15 cellular contexts compared by ENCODE assay signal in the genomic region with DNA sequence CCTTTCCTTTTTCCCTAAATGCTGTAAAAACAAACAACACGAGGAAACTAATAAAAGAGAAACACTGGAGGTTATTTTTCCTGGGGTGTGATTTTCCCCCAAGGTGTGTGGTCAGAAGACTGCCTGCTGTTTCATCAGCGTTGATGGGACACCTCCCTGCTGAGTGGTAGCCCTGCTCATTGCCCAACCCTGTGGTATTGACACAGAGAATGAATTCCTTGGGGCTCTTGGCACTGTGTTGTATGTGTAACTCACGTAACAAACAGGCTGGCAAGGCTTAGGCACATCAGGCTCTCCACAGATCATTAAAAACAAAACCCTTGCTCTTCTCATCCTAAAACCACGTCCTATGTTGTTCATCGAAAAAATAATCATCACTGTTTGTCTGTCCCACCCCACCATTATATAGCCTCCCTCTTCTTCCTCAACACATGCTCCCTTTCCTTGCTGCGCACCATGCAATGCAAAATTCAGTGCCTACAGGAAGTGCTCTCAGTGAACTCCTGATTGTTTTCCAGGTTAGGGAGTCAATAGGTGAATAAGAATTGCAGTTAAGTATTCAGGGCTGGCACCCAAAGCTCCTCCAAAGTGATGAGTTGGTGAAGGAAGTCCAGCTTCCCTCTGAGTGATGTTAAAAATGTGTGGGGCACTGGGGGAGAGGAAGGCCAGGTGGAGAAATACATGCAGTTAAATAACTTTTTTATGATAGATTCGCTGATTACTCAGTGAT. TPM values are rescaled to one million over a fixed set of nuclear protein-coding genes. Genes with fewer than 3 reads are reported as not detected.
DNase-seq lines count a peak whose midpoint lies in the region; ATAC-seq and TF ChIP-seq lines count a peak whose summit lies in the region.
"Had no signal": no experiment of that assay in that cellular context is flagged by ENCODE, and none has a peak within 500 bp of the region (broad histone marks: within the 10 kb centered on the region; RNA-seq: fewer than 3 reads in every experiment).

No MANE protein-coding gene starts in this region.

- no peak overlapping the region for H3K4me3 Mint-ChIP-seq in T-helper 2 cell treated with Interferon-gamma antibody and Interleukin-4, amounts not matched to agents 5 μg/mL and 100 μg/mL, for 36 hours
- H3K4me3 Mint-ChIP-seq: activated naive CD8-positive, alpha-beta T cell; CD14-positive monocyte; stimulated activated naive CD8-positive, alpha-beta T cell treated with anti-CD3 and anti-CD28 coated beads, Interleukin-15, amount 100 ng/mL, for 72 hours had no signal

- peaks cover 4% of the 10 kb centered on the region for H3K27me3 Mint-ChIP-seq in T-helper 2 cell treated with Interferon-gamma antibody and Interleukin-4, amounts not matched to agents 5 μg/mL and 100 μg/mL, for 36 hours (ENCODE audit: low read depth)
- H3K27me3 Mint-ChIP-seq: activated naive CD8-positive, alpha-beta T cell; stimulated activated naive CD8-positive, alpha-beta T cell treated with anti-CD3 and anti-CD28 coated beads, Interleukin-15, amount 100 ng/mL, for 72 hours had no signal

- H3K4me1 Mint-ChIP-seq in T-helper 2 cell treated with Interferon-gamma antibody and Interleukin-4, amounts not matched to agents 5 μg/mL and 100 μg/mL, for 36 hours (ENCODE audit: low read depth), result no peaks in the 10 kb centered on the region
- H3K4me1 Mint-ChIP-seq: stimulated activated naive CD8-positive, alpha-beta T cell treated with anti-CD3 and anti-CD28 coated beads, Interleukin-15, amount 100 ng/mL, for 72 hours had no signal

- H3K4me2 ChIP-seq in BLaER1 treated with 17β-estradiol and CSF1 and Interleukin-3, amounts not matched to agents 10 nM and 100 nM, result peak overlapping the region in 7 of 11 experiments; percentile 14 to 46 (median 25); a peak in 9 of 22 replicates
- peak overlapping the region; percentile 25 for H3K4me2 ChIP-seq in mammary epithelial cell (ENCODE audit: insufficient read depth, low read depth, low read length)
- H3K4me2 ChIP-seq: KMS-11 had no signal

- CTCF ChIA-PET in mammary epithelial cell (lab: Charles Lee; ENCODE audit: low non-redundant PET), result no interaction called here

- no peak overlapping the region for H3K9ac ChIP-seq in BLaER1 treated with 17β-estradiol and CSF1 and Interleukin-3, amounts not matched to agents 10 nM and 100 nM
- no peak overlapping the region for H3K9ac ChIP-seq in mammary epithelial cell (ENCODE audit: insufficient read depth, low read length)
- H3K9ac ChIP-seq: KMS-11 had no signal

- no TSS peak for BruUV-seq in mammary epithelial cell (replicated peaks; lab: Mats Ljungman, UMichigan)

- in situ Hi-C loops in mammary epithelial cell (cut with MboI; ENCODE audit: low sequenced_read_pairs in 2 of 2), result no loop called here

- no peaks in the 10 kb centered on the region for H3K9me3 Mint-ChIP-seq in T-helper 2 cell treated with Interferon-gamma antibody and Interleukin-4, amounts not matched to agents 5 μg/mL and 100 μg/mL, for 36 hours
- H3K9me3 Mint-ChIP-seq: stimulated activated naive CD8-positive, alpha-beta T cell treated with anti-CD3 and anti-CD28 coated beads, Interleukin-15, amount 100 ng/mL, for 72 hours had no signal

- H3K4me1 ChIP-seq in BLaER1 treated with 17β-estradiol and CSF1 and Interleukin-3, amounts not matched to agents 10 nM and 100 nM, result peaks cover 0 to 26% (median 15%) of the 10 kb centered on the region in 10 experiments; a peak in 14 of 20 replicates
- H3K4me1 ChIP-seq in mammary epithelial cell (ENCODE audit: insufficient read depth, low read length), result peaks cover 15% of the 10 kb centered on the region
- no peaks in the 10 kb centered on the region for H3K4me1 ChIP-seq in lower lobe of right lung

- H3K36me3 ChIP-seq in BLaER1 treated with 17β-estradiol and CSF1 and Interleukin-3, amounts not matched to agents 10 nM and 100 nM, result 0 out of 22 replicates have a peak, but pooled peaks cover 0 to 7% (median 0%) of the 10 kb centered on the region in 11 experiments
- no peaks in the 10 kb centered on the region for H3K36me3 ChIP-seq in MG63
- H3K36me3 ChIP-seq in mammary epithelial cell (ENCODE audit: insufficient read depth, low read length), result no peaks in the 10 kb centered on the region
- no peaks in the 10 kb centered on the region for H3K36me3 ChIP-seq in lower lobe of right lung

- H3K27ac Mint-ChIP-seq in T-helper 2 cell treated with Interferon-gamma antibody and Interleukin-4, amounts not matched to agents 5 μg/mL and 100 μg/mL, for 36 hours, result no peak overlapping the region
- H3K27ac Mint-ChIP-seq: activated naive CD8-positive, alpha-beta T cell; stimulated activated naive CD8-positive, alpha-beta T cell treated with anti-CD3 and anti-CD28 coated beads, Interleukin-15, amount 100 ng/mL, for 72 hours had no signal

- intact Hi-C loops in mammary epithelial cell (cut with micrococcal nuclease) (no loop called here), lower lobe of right lung (cut with DNase I) (no loop called here)

- H3K4me3 ChIP-seq in BLaER1 treated with 17β-estradiol and CSF1 and Interleukin-3, amounts not matched to agents 10 nM and 100 nM, result no peak overlapping the region
- H3K4me3 ChIP-seq in MG63, result no peak overlapping the region
- no peak overlapping the region for H3K4me3 ChIP-seq in mammary epithelial cell (replicated peaks in 1 of 3; ENCODE audit: insufficient read depth in 1 of 3, low read depth in 2 of 3, low read length in 3 of 3)
- no peak overlapping the region for H3K4me3 ChIP-seq in lower lobe of right lung
- H3K4me3 ChIP-seq: coronary artery had no signal

- no peaks in the 10 kb centered on the region for H3K36me3 Mint-ChIP-seq in T-helper 2 cell treated with Interferon-gamma antibody and Interleukin-4, amounts not matched to agents 5 μg/mL and 100 μg/mL, for 36 hours (ENCODE audit: low read depth)
- H3K36me3 Mint-ChIP-seq: activated naive CD8-positive, alpha-beta T cell had no signal

- H3K27me3 ChIP-seq in BLaER1 treated with 17β-estradiol and CSF1 and Interleukin-3, amounts not matched to agents 10 nM and 100 nM, result no peaks in the 10 kb centered on the region
- no peaks in the 10 kb centered on the region for H3K27me3 ChIP-seq in MG63
- no peaks in the 10 kb centered on the region for H3K27me3 ChIP-seq in mammary epithelial cell (ENCODE audit: insufficient read depth, low read length)
- H3K27me3 ChIP-seq in lower lobe of right lung (ENCODE audit: low read depth), result no peaks in the 10 kb centered on the region

- no peaks in the 10 kb centered on the region for H3K9me3 ChIP-seq in BLaER1 treated with 17β-estradiol and CSF1 and Interleukin-3, amounts not matched to agents 10 nM and 100 nM (replicated peaks in 1 of 11)
- H3K9me3 ChIP-seq in MG63, result no peaks in the 10 kb centered on the region
- H3K9me3 ChIP-seq in mammary epithelial cell (replicated peaks; ENCODE audit: insufficient read depth, low read length), result no peaks in the 10 kb centered on the region
- no peaks in the 10 kb centered on the region for H3K9me3 ChIP-seq in lower lobe of right lung

- WGBS in mammary epithelial cell (ENCODE audit: low coverage, missing lambda C conversion rate), result 26% methylated on average over 7 of the region's 7 CpGs

- no peak overlapping the region for H3K27ac ChIP-seq in BLaER1 treated with 17β-estradiol and CSF1 and Interleukin-3, amounts not matched to agents 10 nM and 100 nM
- H3K27ac ChIP-seq in mammary epithelial cell (ENCODE audit: insufficient read depth, low read depth, low read length), result no peak overlapping the region
- H3K27ac ChIP-seq in lower lobe of right lung, result no peak overlapping the region
- H3K27ac ChIP-seq: coronary artery, KMS-11 had no signal

- no peak overlapping the region for H2AFZ ChIP-seq in mammary epithelial cell (ENCODE audit: low read depth, low read length)

- peaks cover 0 to 5% (median 0%) of the 10 kb centered on the region in 11 experiments; a peak in 1 of 22 replicates for H4K20me1 ChIP-seq in BLaER1 treated with 17β-estradiol and CSF1 and Interleukin-3, amounts not matched to agents 10 nM and 100 nM
- H4K20me1 ChIP-seq in mammary epithelial cell (ENCODE audit: insufficient read depth, low read length), result no peaks in the 10 kb centered on the region

- DNase-seq in MG63 (peak; percentile 79), mammary epithelial cell (peak; percentile 86), lower lobe of right lung (no peak)
- DNase-seq in stimulated activated CD4-positive, alpha-beta T cell treated with anti-CD3 and anti-CD28 coated beads, Interleukin-4, amount 100 ng/mL, for 4 hours, result no peak
- DNase-seq in T-helper 2 cell treated with Interferon-gamma antibody and Interleukin-4, amounts not matched to agents 5 μg/mL and 100 μg/mL, for 36 hours (ENCODE audit: low spot score), result no peak
- DNase-seq: NCI-H510A treated with DMSO at 0.1 percent for 48 hours; SHP77 treated with DMSO at 0.1 percent for 48 hours; stimulated activated naive CD8-positive, alpha-beta T cell treated with anti-CD3 and anti-CD28 coated beads, Interleukin-15, amount 100 ng/mL, for 72 hours had no signal

- H3K79me2 ChIP-seq in mammary epithelial cell (ENCODE audit: insufficient read depth, low read length), result no peaks in the 10 kb centered on the region

- dilution Hi-C loops in mammary epithelial cell (cut with HindIII; ENCODE audit: low sequenced_read_pairs), result no loop called here

- peak; percentile 64 to 72 for ATAC-seq in lower lobe of right lung
- ATAC-seq in HG03520 (IDR thresholded peaks at IDR 0.05; ENCODE audit: unreplicated experiment), result no peak
- ATAC-seq in GM18502 (IDR thresholded peaks at IDR 0.05; ENCODE audit: poor library complexity, unreplicated experiment), result no peak
- ATAC-seq: stimulated activated naive CD8-positive, alpha-beta T cell treated with anti-CD3 and anti-CD28 coated beads, Interleukin-15, amount 100 ng/mL, for 72 hours had no signal

- TF ChIP-seq CTCF in mammary epithelial cell (conservative IDR thresholded peaks at IDR 0.05 in 1 of 2, IDR thresholded peaks at IDR 0.05 in 1 of 2; ENCODE audit: extremely low read depth in 1 of 2, insufficient read depth in 1 of 2, low read depth in 1 of 2, low read length in 2 of 2), result no peak
- no peak for TF ChIP-seq CTCF in lower lobe of right lung (IDR thresholded peaks at IDR 0.05)

RNA-seq across cellular contexts. Expression of a gene that starts 11.3 kb away (rescaled TPM):
- 4.0 and 4.9 TPM in 2 replicates for total RNA-seq in MG63 (2014; rRNA removed; shearing (Covaris generic); ENCODE audit: low replicate concordance)
- total RNA-seq in mammary epithelial cell (10 to 100 TPM in 1 of 2 donors, 1 to 10 TPM in 1; 6.8 to 19.1 TPM), lower lobe of right lung (19.8 TPM)
- polyA plus RNA-seq in mammary epithelial cell, result 26.1 TPM
- 37.6 TPM for polyA minus RNA-seq in mammary epithelial cell

RNA-seq across cellular contexts. Expression of a gene that starts 11.8 kb away (rescaled TPM):
- total RNA-seq in MG63 (2014; rRNA removed; shearing (Covaris generic); ENCODE audit: low replicate concordance), result 0.72 and 1.2 TPM in 2 replicates
- 1 to 10 TPM; 2.2 to 2.7 TPM for total RNA-seq in mammary epithelial cell
- 2.0 TPM for polyA plus RNA-seq in mammary epithelial cell
- 7.2 TPM for polyA minus RNA-seq in mammary epithelial cell
- 9.7 TPM for total RNA-seq in lower lobe of right lung

Comparison
In these comparisons a context has a peak if more than half of its experiments do, and no peak if none do; other contexts are left out.
1. DNase-seq: peak in MG63 (single experiment) and mammary epithelial cell (single experiment); none in lower lobe of right lung (single experiment), stimulated activated CD4-positive, alpha-beta T cell treated with anti-CD3 and anti-CD28 coated beads, Interleukin-4, amount 100 ng/mL, for 4 hours (0 of 2) and T-helper 2 cell treated with Interferon-gamma antibody and Interleukin-4, amounts not matched to agents 5 μg/mL and 100 μg/mL, for 36 hours (single experiment).
2. ATAC-seq: peak in lower lobe of right lung (2 of 2); none in HG03520 (single experiment) and GM18502 (single experiment).